ENCODE assay signal across 9 cellular contexts in the genomic region with DNA sequence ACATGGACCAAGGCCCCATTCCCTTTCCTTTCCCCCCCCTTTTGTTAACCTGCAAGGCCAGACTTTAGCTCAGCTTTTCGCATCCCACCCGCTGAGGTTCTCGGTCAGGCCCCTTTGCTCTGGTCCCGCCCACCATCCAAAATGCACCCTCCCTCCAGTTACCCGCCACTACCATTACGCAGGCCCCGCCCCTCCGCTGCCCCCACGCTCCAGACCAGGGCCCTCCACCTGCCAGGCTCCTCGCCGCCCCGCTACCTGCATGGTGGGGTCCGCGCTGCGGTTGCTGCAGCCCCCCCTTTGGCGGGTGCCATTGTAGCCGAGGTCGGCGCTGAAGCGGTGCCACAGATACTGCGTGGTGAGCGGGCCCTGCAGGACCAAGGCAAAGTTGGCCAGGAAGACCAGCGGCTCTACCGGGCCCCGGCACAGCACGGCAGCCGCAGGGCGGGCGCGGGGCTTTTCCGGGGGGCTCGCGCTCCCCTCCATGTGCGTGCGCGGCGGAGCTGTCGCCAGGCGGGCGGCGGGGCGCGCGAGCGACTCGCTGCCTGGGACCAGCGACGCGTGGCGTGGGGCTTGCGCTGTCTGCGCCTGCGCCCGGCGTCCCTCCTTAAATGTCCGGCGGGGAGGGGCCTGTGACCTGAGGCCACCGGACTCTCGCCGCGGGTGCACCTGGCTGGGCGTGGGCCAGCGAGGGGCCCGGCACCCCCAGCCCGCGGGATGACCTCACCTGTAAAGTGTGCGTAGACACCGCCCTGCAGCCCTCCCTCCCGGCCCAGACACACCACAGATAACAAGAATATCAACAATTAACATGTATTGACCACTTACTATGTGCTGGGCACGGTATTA. TPM values are rescaled to one million over a fixed set of nuclear protein-coding genes. Genes with fewer than 3 reads are reported as not detected.
DNase-seq lines count a peak whose midpoint lies in the region; ATAC-seq and TF ChIP-seq lines count a peak whose summit lies in the region.
"Had no signal": no experiment of that assay in that cellular context is flagged by ENCODE, and none has a peak within 500 bp of the region (broad histone marks: within the 10 kb centered on the region; RNA-seq: fewer than 3 reads in every experiment).

Gene SLC46A1 (minus strand): TSS at position 581 of the 846 bp plus-strand sequence. CDS start 98 bp downstream, at position 483.

- no peak for TF ChIP-seq CTCF in left ventricle myocardium inferior (IDR thresholded peaks at IDR 0.05; ENCODE audit: borderline replicate concordance)
- TF ChIP-seq CTCF in progenitor cell of endocrine pancreas (IDR thresholded peaks at IDR 0.05; ENCODE audit: unreplicated experiment), result no peak

- peaks cover 2% of the 10 kb centered on the region for H3K27me3 Mint-ChIP-seq in progenitor cell of endocrine pancreas

- peak within 1 kb of the TSS; percentile 80 for H3K4me3 Mint-ChIP-seq in progenitor cell of endocrine pancreas (ENCODE audit: low read depth)

- peaks cover 23% of the 10 kb centered on the region for H3K4me1 ChIP-seq in left ventricle myocardium inferior

- H3K27me3 ChIP-seq in left ventricle myocardium inferior (ENCODE audit: low read depth), result peaks cover 32% of the 10 kb centered on the region

- peak within 1 kb of the TSS; percentile 94 for H3K27ac Mint-ChIP-seq in progenitor cell of endocrine pancreas

- peaks cover 12% of the 10 kb centered on the region for H3K36me3 ChIP-seq in left ventricle myocardium inferior

- DNase-seq in SIG-M5 treated with dmso at 0.1 percent for 504 hours (lab: John Stamatoyannopoulos, UW; ENCODE audit: unreplicated experiment) (peak; percentile 39), SIG-M5 (lab: John Stamatoyannopoulos, UW) (no peak), left ventricle myocardium inferior (peak; percentile 64), progenitor cell of endocrine pancreas (ENCODE audit: low spot score, unreplicated experiment) (peak; percentile 65)
- DNase-seq in activated naive CD8-positive, alpha-beta T cell treated with anti-CD3 and anti-CD28 coated beads, Interleukin-2, amount 50 U/mL, for 16 hours (ENCODE audit: low read depth, low spot score), result peak; percentile 53
- DNase-seq: DND-41 had no signal

- H3K36me3 Mint-ChIP-seq in progenitor cell of endocrine pancreas (ENCODE audit: insufficient read depth), result peaks cover 4% of the 10 kb centered on the region

- no peaks in the 10 kb centered on the region for H3K9me3 Mint-ChIP-seq in progenitor cell of endocrine pancreas (ENCODE audit: low read depth)

- intact Hi-C loops in left ventricle myocardium inferior (cut with micrococcal nuclease), result no loop called here

- no peaks in the 10 kb centered on the region for H3K9me3 ChIP-seq in left ventricle myocardium inferior (replicated peaks)

- ATAC-seq in HG03520 (IDR thresholded peaks at IDR 0.05; ENCODE audit: unreplicated experiment) (peak; percentile 48), HG03280 (IDR thresholded peaks at IDR 0.05; ENCODE audit: unreplicated experiment) (no peak)

- peak within 1 kb of the TSS; percentile 66 for H3K27ac ChIP-seq in left ventricle myocardium inferior (replicated peaks)

- H3K4me3 ChIP-seq in left ventricle myocardium inferior, result peak within 1 kb of the TSS; percentile 91

- peaks cover 18% of the 10 kb centered on the region for H3K4me1 Mint-ChIP-seq in progenitor cell of endocrine pancreas (ENCODE audit: low read depth)

TF ChIP-seq in PFSK-1, 5 proteins besides CTCF, POLR2A, EP300 and RAD21:
- TF ChIP-seq SIN3A (IDR thresholded peaks at IDR 0.05; ENCODE audit: borderline replicate concordance, insufficient read depth, low read length) (no peak), TAF1 (IDR thresholded peaks at IDR 0.05; ENCODE audit: borderline replicate concordance, insufficient read depth, low read length) (no peak), FOXP2 (optimal IDR thresholded peaks at IDR 0.05; ENCODE audit: borderline replicate concordance, extremely low read depth, extremely low read length, insufficient read depth) (peak; percentile 54), POLR2AphosphoS5 (IDR thresholded peaks at IDR 0.05; ENCODE audit: low read depth, low read length) (peak; percentile 64; the same call in 1 of the 2 replicates)
- TF ChIP-seq, protein P1, sequence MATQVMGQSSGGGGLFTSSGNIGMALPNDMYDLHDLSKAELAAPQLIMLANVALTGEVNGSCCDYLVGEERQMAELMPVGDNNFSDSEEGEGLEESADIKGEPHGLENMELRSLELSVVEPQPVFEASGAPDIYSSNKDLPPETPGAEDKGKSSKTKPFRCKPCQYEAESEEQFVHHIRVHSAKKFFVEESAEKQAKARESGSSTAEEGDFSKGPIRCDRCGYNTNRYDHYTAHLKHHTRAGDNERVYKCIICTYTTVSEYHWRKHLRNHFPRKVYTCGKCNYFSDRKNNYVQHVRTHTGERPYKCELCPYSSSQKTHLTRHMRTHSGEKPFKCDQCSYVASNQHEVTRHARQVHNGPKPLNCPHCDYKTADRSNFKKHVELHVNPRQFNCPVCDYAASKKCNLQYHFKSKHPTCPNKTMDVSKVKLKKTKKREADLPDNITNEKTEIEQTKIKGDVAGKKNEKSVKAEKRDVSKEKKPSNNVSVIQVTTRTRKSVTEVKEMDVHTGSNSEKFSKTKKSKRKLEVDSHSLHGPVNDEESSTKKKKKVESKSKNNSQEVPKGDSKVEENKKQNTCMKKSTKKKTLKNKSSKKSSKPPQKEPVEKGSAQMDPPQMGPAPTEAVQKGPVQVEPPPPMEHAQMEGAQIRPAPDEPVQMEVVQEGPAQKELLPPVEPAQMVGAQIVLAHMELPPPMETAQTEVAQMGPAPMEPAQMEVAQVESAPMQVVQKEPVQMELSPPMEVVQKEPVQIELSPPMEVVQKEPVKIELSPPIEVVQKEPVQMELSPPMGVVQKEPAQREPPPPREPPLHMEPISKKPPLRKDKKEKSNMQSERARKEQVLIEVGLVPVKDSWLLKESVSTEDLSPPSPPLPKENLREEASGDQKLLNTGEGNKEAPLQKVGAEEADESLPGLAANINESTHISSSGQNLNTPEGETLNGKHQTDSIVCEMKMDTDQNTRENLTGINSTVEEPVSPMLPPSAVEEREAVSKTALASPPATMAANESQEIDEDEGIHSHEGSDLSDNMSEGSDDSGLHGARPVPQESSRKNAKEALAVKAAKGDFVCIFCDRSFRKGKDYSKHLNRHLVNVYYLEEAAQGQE (IDR thresholded peaks at IDR 0.05; ENCODE audit: insufficient read depth in 1 of 2, low read depth in 2 of 2, low read length in 2 of 2), result 0 out of 4 replicates have a peak, but pooled peaks of 1 of the 2 experiments have one; percentile 12

RNA-seq across cellular contexts. Expression of gene SLC46A1, which starts in this region (rescaled TPM):
- 13.1 TPM for polyA plus RNA-seq in PFSK-1 (2012; ENCODE audit: insufficient read length, low read depth)
- total RNA-seq in left ventricle myocardium inferior (6.0 TPM), progenitor cell of endocrine pancreas (15.7 and 16.1 TPM in 2 replicates)
